Comparison of ENCODE assay signal across 1 cellular context in genomic region chr2:121044412-121044811, GRCh38.
TF ChIP-seq lines count a peak whose summit lies in the region.

No MANE protein-coding gene starts in this region.

TF ChIP-seq in GM23338, 12 proteins besides CTCF, POLR2A, EP300 and RAD21 (continued from another document):
- TF ChIP-seq ZNF462 (CRISPR knock-in tag; IDR thresholded peaks at IDR 0.05): no peak
- TF ChIP-seq STAT1 (IDR thresholded peaks at IDR 0.05; ENCODE audit: unreplicated experiment): no peak
- TF ChIP-seq ZNF114 (CRISPR knock-in tag; IDR thresholded peaks at IDR 0.05): no peak
- no peak for TF ChIP-seq JUNB (IDR thresholded peaks at IDR 0.05; ENCODE audit: unreplicated experiment)
- TF ChIP-seq EZH2 (IDR thresholded peaks at IDR 0.05; ENCODE audit: low read depth, unreplicated experiment): no peak
